Comparison of ENCODE assay signal across 2 cellular contexts in the genomic region with DNA sequence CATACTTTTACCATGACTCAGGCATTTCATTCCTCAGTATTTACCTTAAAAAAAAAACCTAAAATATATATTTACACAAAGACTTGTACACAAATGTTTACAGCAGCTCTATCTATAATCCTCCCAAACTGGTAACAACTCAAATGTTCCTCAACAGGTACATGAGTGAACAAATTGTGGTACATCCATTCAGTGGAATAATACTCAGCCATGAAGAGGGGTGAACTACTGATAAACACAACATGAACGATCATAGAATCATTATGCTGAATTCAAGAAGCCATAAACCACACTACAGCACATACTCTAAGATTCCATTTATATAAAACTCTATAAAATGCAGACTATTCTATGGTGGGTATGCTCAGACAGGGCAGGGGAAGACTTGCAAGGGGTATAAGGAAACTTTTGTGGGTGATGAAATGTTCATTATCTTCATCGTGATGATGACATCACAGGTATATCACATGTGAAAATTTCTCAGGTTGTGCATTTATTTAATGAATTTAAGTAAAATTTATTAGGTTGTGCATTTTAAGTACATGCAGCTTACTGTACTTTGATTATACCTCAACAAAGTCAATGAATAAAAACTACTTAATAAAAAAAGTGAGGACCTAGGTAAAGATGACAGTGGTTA.
TF ChIP-seq lines count a peak whose summit lies in the region.

No MANE protein-coding gene starts in this region.

TF ChIP-seq in HCT116, 20 proteins besides CTCF, POLR2A, EP300 and RAD21:
- TF ChIP-seq CBX3 (IDR thresholded peaks at IDR 0.05; ENCODE audit: low read depth) (0 out of 2 replicates have a peak, but pooled peaks have one; percentile 19), ELF1 (IDR thresholded peaks at IDR 0.05; ENCODE audit: borderline replicate concordance, low read depth) (no peak)

TF ChIP-seq in K562, 482 proteins besides CTCF, POLR2A, EP300 and RAD21 (continues in another document):
- TF ChIP-seq, protein P1, sequence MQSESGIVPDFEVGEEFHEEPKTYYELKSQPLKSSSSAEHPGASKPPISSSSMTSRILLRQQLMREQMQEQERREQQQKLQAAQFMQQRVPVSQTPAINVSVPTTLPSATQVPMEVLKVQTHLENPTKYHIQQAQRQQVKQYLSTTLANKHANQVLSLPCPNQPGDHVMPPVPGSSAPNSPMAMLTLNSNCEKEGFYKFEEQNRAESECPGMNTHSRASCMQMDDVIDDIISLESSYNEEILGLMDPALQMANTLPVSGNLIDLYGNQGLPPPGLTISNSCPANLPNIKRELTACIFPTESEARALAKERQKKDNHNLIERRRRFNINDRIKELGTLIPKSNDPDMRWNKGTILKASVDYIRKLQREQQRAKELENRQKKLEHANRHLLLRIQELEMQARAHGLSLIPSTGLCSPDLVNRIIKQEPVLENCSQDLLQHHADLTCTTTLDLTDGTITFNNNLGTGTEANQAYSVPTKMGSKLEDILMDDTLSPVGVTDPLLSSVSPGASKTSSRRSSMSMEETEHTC (IDR thresholded peaks at IDR 0.05), result no peak
- TF ChIP-seq ZBED1 (IDR thresholded peaks at IDR 0.05), result no peak
- TF ChIP-seq DNMT1 (IDR thresholded peaks at IDR 0.05), result no peak
- no peak for TF ChIP-seq JUNB (CRISPR knock-in tag; conservative IDR thresholded peaks at IDR 0.05)
- TF ChIP-seq, protein P2, sequence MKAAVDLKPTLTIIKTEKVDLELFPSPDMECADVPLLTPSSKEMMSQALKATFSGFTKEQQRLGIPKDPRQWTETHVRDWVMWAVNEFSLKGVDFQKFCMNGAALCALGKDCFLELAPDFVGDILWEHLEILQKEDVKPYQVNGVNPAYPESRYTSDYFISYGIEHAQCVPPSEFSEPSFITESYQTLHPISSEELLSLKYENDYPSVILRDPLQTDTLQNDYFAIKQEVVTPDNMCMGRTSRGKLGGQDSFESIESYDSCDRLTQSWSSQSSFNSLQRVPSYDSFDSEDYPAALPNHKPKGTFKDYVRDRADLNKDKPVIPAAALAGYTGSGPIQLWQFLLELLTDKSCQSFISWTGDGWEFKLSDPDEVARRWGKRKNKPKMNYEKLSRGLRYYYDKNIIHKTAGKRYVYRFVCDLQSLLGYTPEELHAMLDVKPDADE (conservative IDR thresholded peaks at IDR 0.05; ENCODE audit: control insufficient read depth, low read depth, low read length), result no peak
- TF ChIP-seq ERF (CRISPR knock-in tag; IDR thresholded peaks at IDR 0.05), result no peak
- TF ChIP-seq HMGN3 (IDR thresholded peaks at IDR 0.05; ENCODE audit: borderline replicate concordance, extremely low read depth, insufficient read length, low read depth, low read length), result no peak
- no peak for TF ChIP-seq MAFF (IDR thresholded peaks at IDR 0.05; ENCODE audit: low read length)
- no peak for TF ChIP-seq CCAR2 (IDR thresholded peaks at IDR 0.05; ENCODE audit: low read depth, low read length)
- no peak for TF ChIP-seq SP2 (IDR thresholded peaks at IDR 0.05; ENCODE audit: extremely low read depth, low read depth, low read length, poor library complexity, severe bottlenecking)
- peak; percentile 61 for TF ChIP-seq ZNF24 (IDR thresholded peaks at IDR 0.05)
- TF ChIP-seq ZNF311 (CRISPR knock-in tag; IDR thresholded peaks at IDR 0.05), result no peak
- TF ChIP-seq ZNF551 (CRISPR knock-in tag; IDR thresholded peaks at IDR 0.05), result no peak
- no peak for TF ChIP-seq CEBPG (CRISPR knock-in tag; IDR thresholded peaks at IDR 0.05)
- 0 out of 4 replicates have a peak, but pooled peaks of 1 of the 2 experiments have one; percentile 38 for TF ChIP-seq CEBPG (tag; conservative IDR thresholded peaks at IDR 0.05 in 1 of 2, IDR thresholded peaks at IDR 0.05 in 1 of 2)
- no peak for TF ChIP-seq MCM2 (IDR thresholded peaks at IDR 0.05; ENCODE audit: low read depth)
- no peak for TF ChIP-seq ZKSCAN8 (CRISPR knock-in tag; IDR thresholded peaks at IDR 0.05)
- no peak for TF ChIP-seq EHMT2 (IDR thresholded peaks at IDR 0.05)
- no peak for TF ChIP-seq HDAC8 (tag; IDR thresholded peaks at IDR 0.05)
- TF ChIP-seq XRCC3 (IDR thresholded peaks at IDR 0.05), result 0 out of 2 replicates have a peak, but pooled peaks have one; percentile 35
- no peak for TF ChIP-seq ZNF143 (CRISPR knock-in tag; IDR thresholded peaks at IDR 0.05)
- TF ChIP-seq RFX5 (IDR thresholded peaks at IDR 0.05; ENCODE audit: low read depth, low read length), result no peak
- 0 out of 2 replicates have a peak, but pooled peaks have one; percentile 23 for TF ChIP-seq MAFG (tag; conservative IDR thresholded peaks at IDR 0.05)
- TF ChIP-seq, protein P3, sequence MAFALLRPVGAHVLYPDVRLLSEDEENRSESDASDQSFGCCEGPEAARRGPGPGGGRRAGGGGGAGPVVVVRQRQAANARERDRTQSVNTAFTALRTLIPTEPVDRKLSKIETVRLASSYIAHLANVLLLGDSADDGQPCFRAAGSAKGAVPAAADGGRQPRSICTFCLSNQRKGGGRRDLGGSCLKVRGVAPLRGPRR (CRISPR knock-in tag; IDR thresholded peaks at IDR 0.05), result no peak
- TF ChIP-seq, protein P4, sequence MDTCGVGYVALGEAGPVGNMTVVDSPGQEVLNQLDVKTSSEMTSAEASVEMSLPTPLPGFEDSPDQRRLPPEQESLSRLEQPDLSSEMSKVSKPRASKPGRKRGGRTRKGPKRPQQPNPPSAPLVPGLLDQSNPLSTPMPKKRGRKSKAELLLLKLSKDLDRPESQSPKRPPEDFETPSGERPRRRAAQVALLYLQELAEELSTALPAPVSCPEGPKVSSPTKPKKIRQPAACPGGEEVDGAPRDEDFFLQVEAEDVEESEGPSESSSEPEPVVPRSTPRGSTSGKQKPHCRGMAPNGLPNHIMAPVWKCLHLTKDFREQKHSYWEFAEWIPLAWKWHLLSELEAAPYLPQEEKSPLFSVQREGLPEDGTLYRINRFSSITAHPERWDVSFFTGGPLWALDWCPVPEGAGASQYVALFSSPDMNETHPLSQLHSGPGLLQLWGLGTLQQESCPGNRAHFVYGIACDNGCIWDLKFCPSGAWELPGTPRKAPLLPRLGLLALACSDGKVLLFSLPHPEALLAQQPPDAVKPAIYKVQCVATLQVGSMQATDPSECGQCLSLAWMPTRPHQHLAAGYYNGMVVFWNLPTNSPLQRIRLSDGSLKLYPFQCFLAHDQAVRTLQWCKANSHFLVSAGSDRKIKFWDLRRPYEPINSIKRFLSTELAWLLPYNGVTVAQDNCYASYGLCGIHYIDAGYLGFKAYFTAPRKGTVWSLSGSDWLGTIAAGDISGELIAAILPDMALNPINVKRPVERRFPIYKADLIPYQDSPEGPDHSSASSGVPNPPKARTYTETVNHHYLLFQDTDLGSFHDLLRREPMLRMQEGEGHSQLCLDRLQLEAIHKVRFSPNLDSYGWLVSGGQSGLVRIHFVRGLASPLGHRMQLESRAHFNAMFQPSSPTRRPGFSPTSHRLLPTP (IDR thresholded peaks at IDR 0.05; ENCODE audit: borderline replicate concordance, extremely low read depth, insufficient read length), result no peak
- TF ChIP-seq ZNF133 (CRISPR knock-in tag; IDR thresholded peaks at IDR 0.05), result no peak
- TF ChIP-seq EGR1 (conservative IDR thresholded peaks at IDR 0.05), result no peak
- TF ChIP-seq FUS (optimal IDR thresholded peaks at IDR 0.05; ENCODE audit: low read depth, low read length), result no peak
- TF ChIP-seq BDP1 (IDR thresholded peaks at IDR 0.05; ENCODE audit: insufficient read depth, insufficient read length), result no peak
- peak; percentile 99 for TF ChIP-seq ZNF146 (CRISPR knock-in tag; IDR thresholded peaks at IDR 0.05; ENCODE audit: unreplicated experiment)
- TF ChIP-seq, protein P5, sequence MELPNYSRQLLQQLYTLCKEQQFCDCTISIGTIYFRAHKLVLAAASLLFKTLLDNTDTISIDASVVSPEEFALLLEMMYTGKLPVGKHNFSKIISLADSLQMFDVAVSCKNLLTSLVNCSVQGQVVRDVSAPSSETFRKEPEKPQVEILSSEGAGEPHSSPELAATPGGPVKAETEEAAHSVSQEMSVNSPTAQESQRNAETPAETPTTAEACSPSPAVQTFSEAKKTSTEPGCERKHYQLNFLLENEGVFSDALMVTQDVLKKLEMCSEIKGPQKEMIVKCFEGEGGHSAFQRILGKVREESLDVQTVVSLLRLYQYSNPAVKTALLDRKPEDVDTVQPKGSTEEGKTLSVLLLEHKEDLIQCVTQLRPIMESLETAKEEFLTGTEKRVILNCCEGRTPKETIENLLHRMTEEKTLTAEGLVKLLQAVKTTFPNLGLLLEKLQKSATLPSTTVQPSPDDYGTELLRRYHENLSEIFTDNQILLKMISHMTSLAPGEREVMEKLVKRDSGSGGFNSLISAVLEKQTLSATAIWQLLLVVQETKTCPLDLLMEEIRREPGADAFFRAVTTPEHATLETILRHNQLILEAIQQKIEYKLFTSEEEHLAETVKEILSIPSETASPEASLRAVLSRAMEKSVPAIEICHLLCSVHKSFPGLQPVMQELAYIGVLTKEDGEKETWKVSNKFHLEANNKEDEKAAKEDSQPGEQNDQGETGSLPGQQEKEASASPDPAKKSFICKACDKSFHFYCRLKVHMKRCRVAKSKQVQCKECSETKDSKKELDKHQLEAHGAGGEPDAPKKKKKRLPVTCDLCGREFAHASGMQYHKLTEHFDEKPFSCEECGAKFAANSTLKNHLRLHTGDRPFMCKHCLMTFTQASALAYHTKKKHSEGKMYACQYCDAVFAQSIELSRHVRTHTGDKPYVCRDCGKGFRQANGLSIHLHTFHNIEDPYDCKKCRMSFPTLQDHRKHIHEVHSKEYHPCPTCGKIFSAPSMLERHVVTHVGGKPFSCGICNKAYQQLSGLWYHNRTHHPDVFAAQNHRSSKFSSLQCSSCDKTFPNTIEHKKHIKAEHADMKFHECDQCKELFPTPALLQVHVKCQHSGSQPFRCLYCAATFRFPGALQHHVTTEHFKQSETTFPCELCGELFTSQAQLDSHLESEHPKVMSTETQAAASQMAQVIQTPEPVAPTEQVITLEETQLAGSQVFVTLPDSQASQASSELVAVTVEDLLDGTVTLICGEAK (IDR thresholded peaks at IDR 0.05), result no peak
- TF ChIP-seq, protein P5 (CRISPR knock-in tag; IDR thresholded peaks at IDR 0.05), result no peak
- TF ChIP-seq TRIM24 (IDR thresholded peaks at IDR 0.05), result peak; percentile 31 to 34; a peak in 1 of 4 replicates
- no peak for TF ChIP-seq COPS2 (conservative IDR thresholded peaks at IDR 0.05)
- no peak for TF ChIP-seq IFI16 (CRISPR knock-in tag; IDR thresholded peaks at IDR 0.05)
- TF ChIP-seq ZNF695 (CRISPR knock-in tag; IDR thresholded peaks at IDR 0.05), result no peak
- no peak for TF ChIP-seq PTTG1 (tag; IDR thresholded peaks at IDR 0.05; ENCODE audit: low read depth)
- TF ChIP-seq SIRT6 (IDR thresholded peaks at IDR 0.05; ENCODE audit: low read depth, low read length), result no peak
- TF ChIP-seq HNRNPLL (IDR thresholded peaks at IDR 0.05; ENCODE audit: low read depth, low read length, poor library complexity, severe bottlenecking), result no peak
- TF ChIP-seq ZNF239 (CRISPR knock-in tag; IDR thresholded peaks at IDR 0.05), result no peak
- TF ChIP-seq, protein P6, sequence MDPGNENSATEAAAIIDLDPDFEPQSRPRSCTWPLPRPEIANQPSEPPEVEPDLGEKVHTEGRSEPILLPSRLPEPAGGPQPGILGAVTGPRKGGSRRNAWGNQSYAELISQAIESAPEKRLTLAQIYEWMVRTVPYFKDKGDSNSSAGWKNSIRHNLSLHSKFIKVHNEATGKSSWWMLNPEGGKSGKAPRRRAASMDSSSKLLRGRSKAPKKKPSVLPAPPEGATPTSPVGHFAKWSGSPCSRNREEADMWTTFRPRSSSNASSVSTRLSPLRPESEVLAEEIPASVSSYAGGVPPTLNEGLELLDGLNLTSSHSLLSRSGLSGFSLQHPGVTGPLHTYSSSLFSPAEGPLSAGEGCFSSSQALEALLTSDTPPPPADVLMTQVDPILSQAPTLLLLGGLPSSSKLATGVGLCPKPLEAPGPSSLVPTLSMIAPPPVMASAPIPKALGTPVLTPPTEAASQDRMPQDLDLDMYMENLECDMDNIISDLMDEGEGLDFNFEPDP (CRISPR knock-in tag; IDR thresholded peaks at IDR 0.05), result no peak
- TF ChIP-seq, protein P7, sequence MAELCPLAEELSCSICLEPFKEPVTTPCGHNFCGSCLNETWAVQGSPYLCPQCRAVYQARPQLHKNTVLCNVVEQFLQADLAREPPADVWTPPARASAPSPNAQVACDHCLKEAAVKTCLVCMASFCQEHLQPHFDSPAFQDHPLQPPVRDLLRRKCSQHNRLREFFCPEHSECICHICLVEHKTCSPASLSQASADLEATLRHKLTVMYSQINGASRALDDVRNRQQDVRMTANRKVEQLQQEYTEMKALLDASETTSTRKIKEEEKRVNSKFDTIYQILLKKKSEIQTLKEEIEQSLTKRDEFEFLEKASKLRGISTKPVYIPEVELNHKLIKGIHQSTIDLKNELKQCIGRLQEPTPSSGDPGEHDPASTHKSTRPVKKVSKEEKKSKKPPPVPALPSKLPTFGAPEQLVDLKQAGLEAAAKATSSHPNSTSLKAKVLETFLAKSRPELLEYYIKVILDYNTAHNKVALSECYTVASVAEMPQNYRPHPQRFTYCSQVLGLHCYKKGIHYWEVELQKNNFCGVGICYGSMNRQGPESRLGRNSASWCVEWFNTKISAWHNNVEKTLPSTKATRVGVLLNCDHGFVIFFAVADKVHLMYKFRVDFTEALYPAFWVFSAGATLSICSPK (IDR thresholded peaks at IDR 0.05; ENCODE audit: borderline replicate concordance), result no peak
- TF ChIP-seq HDAC6 (IDR thresholded peaks at IDR 0.05; ENCODE audit: low read depth, low read length), result no peak
- peak; percentile 94 for TF ChIP-seq RBM25 (IDR thresholded peaks at IDR 0.05; ENCODE audit: low read depth, low read length, severe bottlenecking)
- TF ChIP-seq PCBP2 (IDR thresholded peaks at IDR 0.05; ENCODE audit: low read depth, low read length, poor library complexity, severe bottlenecking), result no peak
